ENCODE assay signal across 16 cellular contexts in genomic region chrX:134626434-134626833, GRCh38. TPM values are rescaled to one million over a fixed set of nuclear protein-coding genes. Genes with fewer than 3 reads are reported as not detected.
DNase-seq lines count a peak whose midpoint lies in the region; ATAC-seq and TF ChIP-seq lines count a peak whose summit lies in the region.
"Had no signal": no experiment of that assay in that cellular context is flagged by ENCODE, and none has a peak within 500 bp of the region (broad histone marks: within the 10 kb centered on the region; RNA-seq: fewer than 3 reads in every experiment).

No MANE protein-coding gene starts in this region.

- TF ChIP-seq RAD21 in SK-N-SH (IDR thresholded peaks at IDR 0.05; ENCODE audit: low read length), result no peak

- TF ChIP-seq EP300 in SK-N-SH (IDR thresholded peaks at IDR 0.05; ENCODE audit: borderline replicate concordance in 1 of 2, low read depth in 1 of 2, low read length in 1 of 2), result peak; percentile 22 to 52; a peak in 1 of 4 replicates

- H3K79me2 ChIP-seq in SK-N-SH (ENCODE audit: insufficient read depth) (no peaks in the 10 kb centered on the region), PC-3 (ENCODE audit: low read length) (no peaks in the 10 kb centered on the region)

- DNase-seq in SK-N-SH, result peak; percentile 27
- peak; percentile 61 for DNase-seq in PC-3
- DNase-seq in fibroblast of gingiva (ENCODE audit: low read depth), result peak; percentile 52
- no peak for DNase-seq in psoas muscle
- DNase-seq in NCI-H2196 treated with DMSO at 0.1 percent for 48 hours (lab: John Stamatoyannopoulos, UW; ENCODE audit: unreplicated experiment), result no peak
- DNase-seq in stimulated activated CD4-positive, alpha-beta T cell treated with anti-CD3 and anti-CD28 coated beads, Interleukin-4, amount 100 ng/mL, for 1 hour, result no peak
- DNase-seq: C1 segment of cervical spinal cord, NCI-H1105, NCI-H187, NCI-H2171 treated with DMSO at 0.1 percent for 48 hours, NCI-H524, OCI-M1 had no signal

- H3K4me2 ChIP-seq in SK-N-SH, result no peak overlapping the region
- no peak overlapping the region for H3K4me2 ChIP-seq in PC-3 (ENCODE audit: low read length)
- H3K4me2 ChIP-seq: GM23338 had no signal

- ATAC-seq in SK-N-SH treated with all-trans-retinoic acid at 6 μM for 48 hours (no peak), PC-3 (no peak), psoas muscle (peak in 3 of 4 donors; percentile 39 to 72 (median 68)), HG03521 (IDR thresholded peaks at IDR 0.05; ENCODE audit: unreplicated experiment) (no peak)
- ATAC-seq: GM12878, GM23338 had no signal

- no peak overlapping the region for H3K9ac ChIP-seq in SK-N-SH
- no peak overlapping the region for H3K9ac ChIP-seq in PC-3 (ENCODE audit: low read length)

- H3K4me1 ChIP-seq in SK-N-SH (ENCODE audit: control insufficient read depth in 1 of 2, insufficient read depth in 2 of 2, low read depth in 1 of 2, low read length in 1 of 2) (peaks cover 4 to 25% of the 10 kb centered on the region in 2 experiments), PC-3 (ENCODE audit: insufficient read depth, low read length) (peaks cover 40% of the 10 kb centered on the region), psoas muscle (peaks cover 13% of the 10 kb centered on the region)

- BruUV-seq in PC-3 (replicated peaks; lab: Mats Ljungman, UMichigan), result no TSS peak

- intact Hi-C loops in PC-3 (cut with micrococcal nuclease), result no loop called here
- intact Hi-C loops in psoas muscle (cut with DNase I), result no loop called here

- H3K36me3 ChIP-seq in SK-N-SH (replicated peaks in 1 of 2; ENCODE audit: control insufficient read depth in 1 of 2, insufficient read depth in 2 of 2, low read length in 1 of 2) (no peaks in the 10 kb centered on the region), PC-3 (ENCODE audit: low read depth, low read length) (no peaks in the 10 kb centered on the region), psoas muscle (ENCODE audit: insufficient read depth in 1 of 2, low read depth in 1 of 2) (no peaks in the 10 kb centered on the region)

- TF ChIP-seq CTCF in SK-N-SH (IDR thresholded peaks at IDR 0.05) (no peak), PC-3 (conservative IDR thresholded peaks at IDR 0.05; ENCODE audit: low read depth, low read length) (no peak), psoas muscle (IDR thresholded peaks at IDR 0.05) (no peak)

- no peaks in the 10 kb centered on the region for H3K27me3 ChIP-seq in SK-N-SH (ENCODE audit: insufficient read depth)
- H3K27me3 ChIP-seq in PC-3 (ENCODE audit: low read length), result no peaks in the 10 kb centered on the region
- H3K27me3 ChIP-seq in psoas muscle (ENCODE audit: insufficient read depth in 3 of 3, low read length in 2 of 3), result no peaks in the 10 kb centered on the region

- H3K27ac ChIP-seq in SK-N-SH (ENCODE audit: low read depth in 2 of 2, low read length in 1 of 2) (peak overlapping the region in 1 of 2 experiments; percentile 39; a peak in 1 of 4 replicates), PC-3 (ENCODE audit: low read length) (no peak overlapping the region), psoas muscle (peak overlapping the region; percentile 4)

- H2AFZ ChIP-seq in SK-N-SH (ENCODE audit: low read depth) (no peak overlapping the region), PC-3 (ENCODE audit: low read length) (no peak overlapping the region)
- H2AFZ ChIP-seq: GM23338 had no signal

- H3K9me3 ChIP-seq in SK-N-SH, result no peaks in the 10 kb centered on the region
- H3K9me3 ChIP-seq in PC-3 (ENCODE audit: low read length), result no peaks in the 10 kb centered on the region
- no peaks in the 10 kb centered on the region for H3K9me3 ChIP-seq in psoas muscle

- no peaks in the 10 kb centered on the region for H4K20me1 ChIP-seq in SK-N-SH (ENCODE audit: insufficient read depth)
- no peaks in the 10 kb centered on the region for H4K20me1 ChIP-seq in PC-3 (ENCODE audit: low read length)

- POLR2A ChIA-PET in SK-N-SH (lab: Yijun Ruan, JAX), result interaction anchor here (0.6 kb wide), 1 partner anchor 158 kb away, joined by 3 read pairs; no protein-coding TSS in a partner anchor
- POLR2A ChIA-PET in PC-3 (lab: Charles Lee; ENCODE audit: unreplicated experiment), result no interaction called here

- H3F3A ChIP-seq in SK-N-SH (replicated peaks; ENCODE audit: insufficient read depth) (peaks cover 22% of the 10 kb centered on the region), PC-3 (ENCODE audit: low read length, unreplicated experiment) (peaks cover 5% of the 10 kb centered on the region)

- H3K9me2 ChIP-seq in SK-N-SH, result no peaks in the 10 kb centered on the region
- H3K9me2 ChIP-seq in PC-3 (replicated peaks; ENCODE audit: low read length), result no peaks in the 10 kb centered on the region

- CTCF ChIA-PET in SK-N-SH (lab: Yijun Ruan, JAX), result interaction anchor here (0.6 kb wide), 1 partner anchor 328 kb away, joined by 3 read pairs; no protein-coding TSS in a partner anchor
- CTCF ChIA-PET in PC-3 (lab: Charles Lee), result no interaction called here

- H3K4me3 ChIP-seq in SK-N-SH (ENCODE audit: low read depth in 2 of 2, low read length in 1 of 2), result no peak overlapping the region
- no peak overlapping the region for H3K4me3 ChIP-seq in PC-3 (ENCODE audit: low read length)
- no peak overlapping the region for H3K4me3 ChIP-seq in psoas muscle
- H3K4me3 ChIP-seq: GM12878, GM23338 had no signal

TF ChIP-seq in SK-N-SH, 30 proteins besides CTCF, POLR2A, EP300 and RAD21:
- 0 out of 2 replicates have a peak, but pooled peaks have one; percentile 29 for TF ChIP-seq RCOR1 (IDR thresholded peaks at IDR 0.05; ENCODE audit: low read length)
- no peak for TF ChIP-seq RXRA (IDR thresholded peaks at IDR 0.05; ENCODE audit: borderline replicate concordance, low read depth)
- peak; percentile 30; the same call in 1 of the 2 replicates for TF ChIP-seq TCF12 (IDR thresholded peaks at IDR 0.05)
- peak; percentile 54; the same call in 1 of the 2 replicates for TF ChIP-seq GATA2 (CRISPR knock-in tag; IDR thresholded peaks at IDR 0.05)
- TF ChIP-seq SIN3A (IDR thresholded peaks at IDR 0.05; ENCODE audit: borderline replicate concordance, low read depth, low read length), result no peak
- TF ChIP-seq PBX3 (IDR thresholded peaks at IDR 0.05), result 0 out of 2 replicates have a peak, but pooled peaks have one; percentile 22
- peak; percentile 69 for TF ChIP-seq NFIC (IDR thresholded peaks at IDR 0.05; ENCODE audit: borderline replicate concordance)

TF ChIP-seq in SK-N-SH treated with all-trans-retinoic acid at 6 μM for 48 hours, 23 proteins besides CTCF, POLR2A, EP300 and RAD21 (continues in another document):
- TF ChIP-seq ISL1 (CRISPR knock-in tag; IDR thresholded peaks at IDR 0.05), result no peak
- no peak for TF ChIP-seq ZC3H10 (CRISPR knock-in tag; IDR thresholded peaks at IDR 0.05)
- TF ChIP-seq SNAI2 (CRISPR knock-in tag; IDR thresholded peaks at IDR 0.05), result no peak
- TF ChIP-seq CREB5 (CRISPR knock-in tag; IDR thresholded peaks at IDR 0.05; ENCODE audit: low read depth), result no peak
- no peak for TF ChIP-seq ARNTL (CRISPR knock-in tag; IDR thresholded peaks at IDR 0.05; ENCODE audit: borderline replicate concordance, low read depth)
- TF ChIP-seq ZFP3 (CRISPR knock-in tag; IDR thresholded peaks at IDR 0.05), result no peak
- TF ChIP-seq TSHZ2 (CRISPR knock-in tag; IDR thresholded peaks at IDR 0.05), result no peak

RNA-seq across cellular contexts. Expression of gene PLAC1, which starts 31.8 kb away (rescaled TPM):
- polyA plus RNA-seq in SK-N-SH (2012; rRNA removed), result 50.9 and 72.3 TPM in 2 replicates
- polyA plus RNA-seq in SK-N-SH (2012; cell fraction: cytosol; rRNA removed), result 43.2 and 53.1 TPM in 2 replicates
- 19.3 and 28.0 TPM in 2 replicates for polyA plus RNA-seq in SK-N-SH (2012; cell fraction: nucleus; rRNA removed)
- total RNA-seq in PC-3 (2014; rRNA removed), result 1.8 and 2.6 TPM in 2 replicates
- 1 to 10 TPM in 1 of 4 donors, under 1 TPM in 2, not detected in 1; 0.32 to 3.0 (median 0.34) TPM for total RNA-seq in psoas muscle
- under 1 TPM in 2 of 3 donors, not detected in 1; 0.13 to 0.14 TPM for polyA plus RNA-seq in psoas muscle

Comparison
In these comparisons a context has a peak if more than half of its experiments do, and no peak if none do; other contexts are left out.
1. DNase-seq: peak in SK-N-SH (single experiment), PC-3 (single experiment) and fibroblast of gingiva (single experiment); none in psoas muscle (0 of 2), NCI-H2196 treated with DMSO at 0.1 percent for 48 hours (single experiment) and stimulated activated CD4-positive, alpha-beta T cell treated with anti-CD3 and anti-CD28 coated beads, Interleukin-4, amount 100 ng/mL, for 1 hour (single experiment).
2. ATAC-seq: peak in psoas muscle (3 of 4); none in SK-N-SH treated with all-trans-retinoic acid at 6 μM for 48 hours (single experiment), PC-3 (single experiment) and HG03521 (single experiment).